In genomic region chr2:36568533-36569246, GRCh38 we compare ENCODE assay signal across 14 cellular contexts. TPM values are rescaled to one million over a fixed set of nuclear protein-coding genes. Genes with fewer than 3 reads are reported as not detected.
DNase-seq lines count a peak whose midpoint lies in the region; ATAC-seq, FAIRE-seq and TF ChIP-seq lines count a peak whose summit lies in the region.
"Had no signal": no experiment of that assay in that cellular context is flagged by ENCODE, and none has a peak within 500 bp of the region (broad histone marks: within the 10 kb centered on the region; RNA-seq: fewer than 3 reads in every experiment).

No MANE protein-coding gene starts in this region.

- H3K27me3 ChIP-seq in Panc1 (ENCODE audit: control insufficient read depth, insufficient read depth, low read length): no peaks in the 10 kb centered on the region
- H3K27me3 ChIP-seq in osteoblast (ENCODE audit: insufficient read depth, low read length): no peaks in the 10 kb centered on the region
- H3K27me3 ChIP-seq: BLaER1, upper lobe of right lung had no signal

- intact Hi-C loops in Panc1 (cut with micrococcal nuclease; ENCODE audit: unreplicated experiment): loop anchor here (10.0 kb wide), 1 partner anchor 216 kb away; no protein-coding TSS in a partner anchor
- intact Hi-C loops in lower leg skin (cut with DNase I; ENCODE audit: low total_unique reads): no loop called here

- CTCF ChIA-PET in Panc1 (lab: Charles Lee): interaction anchor here (0.7 kb wide), 1 partner anchor 581 kb away, joined by 3 read pairs; no protein-coding TSS in a partner anchor

- no peak overlapping the region for H2AFZ ChIP-seq in osteoblast (ENCODE audit: low read length)

- H3K4me1 Mint-ChIP-seq in activated naive CD8-positive, alpha-beta T cell treated with anti-CD3 and anti-CD28 coated beads, Interleukin-2, amount 50 U/mL, for 24 hours: no peaks in the 10 kb centered on the region

- H4K20me1 ChIP-seq in osteoblast (ENCODE audit: insufficient read depth, low read length): no peaks in the 10 kb centered on the region
- H4K20me1 ChIP-seq: BLaER1 had no signal

- FAIRE-seq in D721Med (lab: Jason Lieb, UNC): no peak

- peak overlapping the region; percentile 65 for H3K4me2 ChIP-seq in osteoblast (ENCODE audit: insufficient read depth, low read length)
- H3K4me2 ChIP-seq: BLaER1 had no signal

- no peaks in the 10 kb centered on the region for H3K27me3 Mint-ChIP-seq in activated naive CD8-positive, alpha-beta T cell treated with anti-CD3 and anti-CD28 coated beads, Interleukin-2, amount 50 U/mL, for 24 hours
- H3K27me3 Mint-ChIP-seq: brain; natural killer cell treated with Interleukin-12 subunit alpha and Interleukin-12 subunit beta and Interleukin-15 and Interleukin-18, amount 100 ng/mL, for 72 hours had no signal

- peak; percentile 87 for ATAC-seq in Panc1
- ATAC-seq in activated naive CD8-positive, alpha-beta T cell treated with anti-CD3 and anti-CD28 coated beads, Interleukin-2, amount 50 U/mL, for 24 hours: no peak
- ATAC-seq: natural killer cell treated with Interleukin-12 subunit alpha and Interleukin-12 subunit beta and Interleukin-15 and Interleukin-18, amount 100 ng/mL, for 72 hours; upper lobe of right lung had no signal

- H3K27ac ChIP-seq in Panc1 (ENCODE audit: low read length) (peak overlapping the region; percentile 99), osteoblast (ENCODE audit: low read depth, low read length) (peak overlapping the region; percentile 80)
- H3K27ac ChIP-seq: BLaER1 had no signal

- H3K36me3 ChIP-seq in Panc1 (ENCODE audit: control insufficient read depth, insufficient read depth, low read length): peaks cover 5% of the 10 kb centered on the region; the same call in 1 of the 2 replicates
- peaks cover 11% of the 10 kb centered on the region for H3K36me3 ChIP-seq in osteoblast (ENCODE audit: insufficient read depth, low read length)
- H3K36me3 ChIP-seq: upper lobe of right lung had no signal

- peaks cover 73% of the 10 kb centered on the region for H3K4me1 ChIP-seq in Panc1 (ENCODE audit: control insufficient read depth, insufficient read depth, low read length)
- peaks cover 69% of the 10 kb centered on the region for H3K4me1 ChIP-seq in osteoblast (ENCODE audit: insufficient read depth, low read length)
- H3K4me1 ChIP-seq: BLaER1, upper lobe of right lung had no signal

- peak; percentile 17 for DNase-seq in AG08396 (ENCODE audit: low spot score)
- peak; percentile 93 for DNase-seq in Panc1 (ENCODE audit: low read depth, low spot score)
- DNase-seq in dermis blood vessel endothelial cell: peak; percentile 97
- no peak for DNase-seq in osteoblast (ENCODE audit: insufficient read length, low spot score, missing footprints)
- no peak for DNase-seq in activated naive CD8-positive, alpha-beta T cell treated with anti-CD3 and anti-CD28 coated beads, Interleukin-2, amount 50 U/mL, for 24 hours
- DNase-seq in D721Med (ENCODE audit: insufficient read length, low spot score): no peak
- no peak for DNase-seq in lower leg skin (ENCODE audit: low spot score in 2 of 2)
- DNase-seq in COLO829 (ENCODE audit: low spot score): no peak
- DNase-seq: hypothalamus, NCI-H2171 treated with DMSO at 0.1 percent for 48 hours, upper lobe of right lung had no signal

- BruUV-seq in Panc1 (replicated peaks; lab: Mats Ljungman, UMichigan): TSS peak; percentile 96

- H3K79me2 ChIP-seq in osteoblast (ENCODE audit: insufficient read depth, low read length): peaks cover 70% of the 10 kb centered on the region

- no peak for TF ChIP-seq CTCF in Panc1 (IDR thresholded peaks at IDR 0.05)
- no peak for TF ChIP-seq CTCF in osteoblast (IDR thresholded peaks at IDR 0.05; ENCODE audit: extremely low read depth, low read depth, low read length)
- no peak for TF ChIP-seq CTCF in D721Med (IDR thresholded peaks at IDR 0.05; ENCODE audit: insufficient read depth, missing control alignments)
- no peak for TF ChIP-seq CTCF in lower leg skin (IDR thresholded peaks at IDR 0.05)

- 75 to 80% methylated on average over 6 of the region's 6 CpGs for WGBS in lower leg skin, 2 donors

- peaks cover 40% of the 10 kb centered on the region for H3K36me3 Mint-ChIP-seq in activated naive CD8-positive, alpha-beta T cell treated with anti-CD3 and anti-CD28 coated beads, Interleukin-2, amount 50 U/mL, for 24 hours (ENCODE audit: low read depth)

- H3K27ac Mint-ChIP-seq in activated naive CD8-positive, alpha-beta T cell treated with anti-CD3 and anti-CD28 coated beads, Interleukin-2, amount 50 U/mL, for 24 hours: no peak overlapping the region
- H3K27ac Mint-ChIP-seq: natural killer cell treated with Interleukin-12 subunit alpha and Interleukin-12 subunit beta and Interleukin-15 and Interleukin-18, amount 100 ng/mL, for 72 hours had no signal

- in situ Hi-C loops in Panc1 (cut with HindIII; ENCODE audit: low pct_unique_long_range_greater_than_20kb, low sequenced_read_pairs): no loop called here

- no peaks in the 10 kb centered on the region for H3K9me3 Mint-ChIP-seq in activated naive CD8-positive, alpha-beta T cell treated with anti-CD3 and anti-CD28 coated beads, Interleukin-2, amount 50 U/mL, for 24 hours
- H3K9me3 Mint-ChIP-seq: brain; natural killer cell treated with Interleukin-12 subunit alpha and Interleukin-12 subunit beta and Interleukin-15 and Interleukin-18, amount 100 ng/mL, for 72 hours had no signal

- POLR2A ChIA-PET in Panc1 (lab: Charles Lee): no interaction called here

- H3K4me3 ChIP-seq in Panc1 (ENCODE audit: low read depth in 2 of 2, low read length in 2 of 2) (peak overlapping the region; percentile 19 to 35; a peak in 3 of 4 replicates), osteoblast (ENCODE audit: insufficient read depth, low read length) (peak overlapping the region; percentile 26), lower leg skin (ENCODE audit: low read depth, poor library complexity, severe bottlenecking) (no peak overlapping the region)
- H3K4me3 ChIP-seq: BLaER1, upper lobe of right lung had no signal

- H3K9me3 ChIP-seq in Panc1 (ENCODE audit: control insufficient read depth, insufficient read depth, low read depth, low read length) (no peaks in the 10 kb centered on the region), osteoblast (ENCODE audit: low read depth, low read length) (no peaks in the 10 kb centered on the region)
- H3K9me3 ChIP-seq: BLaER1, upper lobe of right lung had no signal

- no peak for TF ChIP-seq POLR2A in lower leg skin (IDR thresholded peaks at IDR 0.05)

- H3K4me3 Mint-ChIP-seq in activated naive CD8-positive, alpha-beta T cell treated with anti-CD3 and anti-CD28 coated beads, Interleukin-2, amount 50 U/mL, for 24 hours: no peak overlapping the region
- H3K4me3 Mint-ChIP-seq: brain; natural killer cell treated with Interleukin-12 subunit alpha and Interleukin-12 subunit beta and Interleukin-15 and Interleukin-18, amount 100 ng/mL, for 72 hours had no signal

RNA-seq across cellular contexts. Expression of gene FEZ2, which starts 29.3 kb away (rescaled TPM):
- 51.1 TPM for total RNA-seq in Panc1 (2021; ENCODE audit: unreplicated experiment)
- polyA plus RNA-seq in Panc1 (2012; ENCODE audit: insufficient read length): 37.1 TPM
- total RNA-seq in dermis blood vessel endothelial cell: 103 and 115 TPM in 2 replicates
- 51.3 and 62.6 TPM in 2 replicates for total RNA-seq in osteoblast
- 10 to 100 TPM in 3 of 4 donors, 1 to 10 TPM in 1; 8.1 to 24.0 (median 19.0) TPM for total RNA-seq in lower leg skin

Comparison
In these comparisons a context has a peak if more than half of its experiments do, and no peak if none do; other contexts are left out.
1. DNase-seq: peak in AG08396 (single experiment), Panc1 (single experiment) and dermis blood vessel endothelial cell (single experiment); none in osteoblast (single experiment), activated naive CD8-positive, alpha-beta T cell treated with anti-CD3 and anti-CD28 coated beads, Interleukin-2, amount 50 U/mL, for 24 hours (single experiment), D721Med (single experiment), lower leg skin (0 of 2) and COLO829 (single experiment).